1 cellular context compared by ENCODE assay signal in genomic region chr3:11631822-11632221, GRCh38.
TF ChIP-seq lines count a peak whose summit lies in the region.

No MANE protein-coding gene starts in this region.

TF ChIP-seq in GM12878, 131 proteins besides CTCF, POLR2A, EP300 and RAD21:
- TF ChIP-seq GATAD2B (conservative IDR thresholded peaks at IDR 0.05; ENCODE audit: low read depth): no peak
- TF ChIP-seq KAT2A (conservative IDR thresholded peaks at IDR 0.05; ENCODE audit: control insufficient read depth, low read depth, low read length): no peak
- TF ChIP-seq MEF2B (IDR thresholded peaks at IDR 0.05; ENCODE audit: partially characterized antibody, poor library complexity, severe bottlenecking): no peak
- TF ChIP-seq ZNF622 (IDR thresholded peaks at IDR 0.05): no peak
- 0 out of 2 replicates have a peak, but pooled peaks have one; percentile 19 for TF ChIP-seq MLLT1 (IDR thresholded peaks at IDR 0.05)
- no peak for TF ChIP-seq WRNIP1 (IDR thresholded peaks at IDR 0.05; ENCODE audit: borderline replicate concordance, low read depth, low read length)
- no peak for TF ChIP-seq RCOR1 (conservative IDR thresholded peaks at IDR 0.05; ENCODE audit: low read depth, low read length)
- no peak for TF ChIP-seq IRF4 (IDR thresholded peaks at IDR 0.05; ENCODE audit: low read depth, low read length)
